ENCODE assay signal across 24 cellular contexts in genomic region chr3:74507691-74508090, GRCh38.
"Had no signal": no experiment of that assay in that cellular context is flagged by ENCODE, and none has a peak within 500 bp of the region (broad histone marks: within the 10 kb centered on the region; RNA-seq: fewer than 3 reads in every experiment).

No MANE protein-coding gene starts in this region.

- H3K27me3 Mint-ChIP-seq: dendritic cell treated with granulocyte-macrophage colony-stimulating factor and Interleukin-4, amounts not matched to agents 40 ng/mL and 50 ng/mL, for 4 days; effector memory CD8-positive, alpha-beta T cell had no signal

- H3K4me3 ChIP-seq: colonic mucosa, esophagus squamous epithelium, gastrocnemius medialis, heart right ventricle, left lung, lower lobe of right lung, mucosa of descending colon had no signal

- DNase-seq: colonic mucosa; cortex of kidney; effector CD8-positive, alpha-beta T cell; effector memory CD8-positive, alpha-beta T cell; endodermal cell; erythroblast; esophagus squamous epithelium; foreskin fibroblast; foreskin melanocyte; gastrocnemius medialis; glutamatergic neuron; head of caudate nucleus; heart right ventricle; hippocampal formation; left cardiac atrium; left ventricle myocardium superior; lower lobe of right lung; mesenchymal stem cell; mucosa of descending colon had no signal

- H3K36me3 Mint-ChIP-seq: mesothelial cell of epicardium had no signal

- H3K27me3 ChIP-seq: colonic mucosa, esophagus squamous epithelium, gastrocnemius medialis, heart right ventricle, left lung had no signal

- H3K9me3 Mint-ChIP-seq: dendritic cell treated with granulocyte-macrophage colony-stimulating factor and Interleukin-4, amounts not matched to agents 40 ng/mL and 50 ng/mL, for 4 days; endodermal cell; mesothelial cell of epicardium had no signal

- H3K36me3 ChIP-seq: colonic mucosa, esophagus squamous epithelium, gastrocnemius medialis, heart right ventricle, left lung, lower lobe of right lung had no signal

- H3K4me1 ChIP-seq: colonic mucosa, esophagus squamous epithelium, gastrocnemius medialis, heart right ventricle, left lung, lower lobe of right lung had no signal

- H3K27ac Mint-ChIP-seq: dendritic cell treated with granulocyte-macrophage colony-stimulating factor and Interleukin-4, amounts not matched to agents 40 ng/mL and 50 ng/mL, for 4 days; effector memory CD8-positive, alpha-beta T cell; endodermal cell; mesothelial cell of epicardium had no signal

- ATAC-seq: effector memory CD8-positive, alpha-beta T cell; esophagus mucosa; gastrocnemius medialis; heart right ventricle; left cardiac atrium; left lung; left ventricle myocardium superior; lower lobe of right lung; mucosa of descending colon had no signal

- H3K9me3 ChIP-seq: colonic mucosa, esophagus squamous epithelium, gastrocnemius medialis, heart right ventricle, left lung, lower lobe of right lung, mucosa of descending colon had no signal

- H3K27ac ChIP-seq: colonic mucosa, epithelial cell of prostate, esophagus squamous epithelium, gastrocnemius medialis, heart right ventricle, left lung, lower lobe of right lung had no signal

- H3K4me3 Mint-ChIP-seq: dendritic cell treated with granulocyte-macrophage colony-stimulating factor and Interleukin-4, amounts not matched to agents 40 ng/mL and 50 ng/mL, for 4 days; effector memory CD8-positive, alpha-beta T cell; endodermal cell; mesothelial cell of epicardium had no signal
